Comparison of ENCODE assay signal across 31 cellular contexts in genomic region chr12:48194780-48195179, GRCh38. TPM values are rescaled to one million over a fixed set of nuclear protein-coding genes. Genes with fewer than 3 reads are reported as not detected.
A peak's percentile ranks its signal among the peaks of the same experiment; 100 is the strongest.
DNase-seq lines count a peak whose midpoint lies in the region; FAIRE-seq and TF ChIP-seq lines count a peak whose summit lies in the region.
"Had no signal": no experiment of that assay in that cellular context is flagged by ENCODE, and none has a peak within 500 bp of the region (broad histone marks: within the 10 kb centered on the region; RNA-seq: fewer than 3 reads in every experiment).

No MANE protein-coding gene starts in this region.

- H3K36me3 Mint-ChIP-seq in mesothelial cell of epicardium = no peaks in the 10 kb centered on the region
- H3K36me3 Mint-ChIP-seq: natural killer cell, WTC11 had no signal

- TF ChIP-seq POLR2A in endothelial cell of umbilical vein (IDR thresholded peaks at IDR 0.05; ENCODE audit: low read depth, low read length) = no peak

- peak overlapping the region; percentile 4 for H3K4me3 Mint-ChIP-seq in mesothelial cell of epicardium
- H3K4me3 Mint-ChIP-seq: activated naive CD4-positive, alpha-beta T cell treated with anti-CD3 and anti-CD28 coated beads, Interleukin-2, amount 10 ng/mL, durations not matched to agents 7 days and 5 days; activated T-helper 1 cell treated with anti-CD3 and anti-CD28 coated beads, Interleukin-12 subunit alpha, Interleukin-12 subunit beta, Interleukin-2, Interleukin-4 antibody, amounts not matched to agents 30 ng/mL and 10 ng/mL and 1 ng/mL, durations not matched to agents 14 hours and 24 hours and 36 hours; natural killer cell; stimulated activated naive CD8-positive, alpha-beta T cell treated with anti-CD3 and anti-CD28 coated beads, Interleukin-15, Interleukin-2, amounts not matched to agents 100 ng/mL and 50 ng/mL, for 24 hours; WTC11 had no signal

- H3K9me1 ChIP-seq in endothelial cell of umbilical vein (replicated peaks; ENCODE audit: control insufficient read depth, extremely low read depth, insufficient read depth, low read length) = no peaks in the 10 kb centered on the region

- no peaks in the 10 kb centered on the region for H3K27me3 Mint-ChIP-seq in mesothelial cell of epicardium (ENCODE audit: low read depth)

- peaks cover 0 to 27% of the 10 kb centered on the region in 2 experiments for H3K27me3 ChIP-seq in endothelial cell of umbilical vein (ENCODE audit: control insufficient read depth in 2 of 2, insufficient read depth in 2 of 2, low read length in 2 of 2)
- H3K27me3 ChIP-seq: BE2C had no signal

- H2AFZ ChIP-seq in endothelial cell of umbilical vein (ENCODE audit: low read depth, low read length) = no peak overlapping the region
- H2AFZ ChIP-seq: parathyroid adenoma had no signal

- POLR2A ChIA-PET in endothelial cell of umbilical vein (lab: Charles Lee) = no interaction called here

- FAIRE-seq in endothelial cell of umbilical vein (lab: Jason Lieb, UNC) = no peak
- FAIRE-seq: A204.1 had no signal

- H3K27ac ChIP-seq in endothelial cell of umbilical vein (ENCODE audit: insufficient read depth, low read depth, low read length) = no peak overlapping the region
- H3K27ac ChIP-seq in substantia nigra (ENCODE audit: low read depth, low read length, poor library complexity, severe bottlenecking) = no peak overlapping the region
- H3K27ac ChIP-seq: parathyroid adenoma, tibial artery had no signal

- no peaks in the 10 kb centered on the region for H4K20me1 ChIP-seq in endothelial cell of umbilical vein (replicated peaks; ENCODE audit: control insufficient read depth, extremely low read depth, insufficient read depth, low read length)

- peaks cover 10% of the 10 kb centered on the region for H3K4me1 ChIP-seq in endothelial cell of umbilical vein (ENCODE audit: control insufficient read depth, extremely low read depth, insufficient read depth, low read length)

- CTCF ChIA-PET in endothelial cell of umbilical vein (lab: Charles Lee) = interaction anchor here (1.7 kb wide), 1 partner anchor 10 kb away, joined by 4 read pairs; no protein-coding TSS in a partner anchor

- H3K4me3 ChIP-seq in AG10803 (ENCODE audit: low read length) = no peak overlapping the region
- H3K4me3 ChIP-seq in LNCaP clone FGC (ENCODE audit: low read depth, low read length) = no peak overlapping the region
- H3K4me3 ChIP-seq in endothelial cell of umbilical vein (replicated peaks in 1 of 3; ENCODE audit: insufficient read depth in 1 of 3, low read depth in 1 of 3, low read length in 3 of 3) = no peak overlapping the region
- H3K4me3 ChIP-seq: tibial artery had no signal

- BruUV-seq in endothelial cell of umbilical vein (replicated peaks; lab: Mats Ljungman, UMichigan) = no TSS peak

- peaks cover 75% of the 10 kb centered on the region for H3K4me1 Mint-ChIP-seq in mesothelial cell of epicardium

- peak overlapping the region; percentile 92 for H3K27ac Mint-ChIP-seq in mesothelial cell of epicardium
- H3K27ac Mint-ChIP-seq: activated naive CD4-positive, alpha-beta T cell treated with anti-CD3 and anti-CD28 coated beads, Interleukin-2, amount 10 ng/mL, durations not matched to agents 7 days and 5 days; activated T-helper 1 cell treated with anti-CD3 and anti-CD28 coated beads, Interleukin-12 subunit alpha, Interleukin-12 subunit beta, Interleukin-2, Interleukin-4 antibody, amounts not matched to agents 30 ng/mL and 10 ng/mL and 1 ng/mL, durations not matched to agents 14 hours and 24 hours and 36 hours; stimulated activated naive CD8-positive, alpha-beta T cell treated with anti-CD3 and anti-CD28 coated beads, Interleukin-15, Interleukin-2, amounts not matched to agents 100 ng/mL and 50 ng/mL, for 24 hours; WTC11 had no signal

- H3K9me3 ChIP-seq in endothelial cell of umbilical vein (replicated peaks; ENCODE audit: control insufficient read depth, insufficient read depth, low read length) = no peaks in the 10 kb centered on the region
- H3K9me3 ChIP-seq: BE2C, tibial artery had no signal

- dilution Hi-C loops in endothelial cell of umbilical vein (cut with MboI; ENCODE audit: extremely low pct_ligation_motif_present, low sequenced_read_pairs) = no loop called here

- H3K36me3 ChIP-seq in endothelial cell of umbilical vein (ENCODE audit: control insufficient read depth in 2 of 2, extremely low read depth in 1 of 2, insufficient read depth in 2 of 2, low read length in 2 of 2) = no peaks in the 10 kb centered on the region
- H3K36me3 ChIP-seq: BE2C, tibial artery had no signal

- intact Hi-C loops in endothelial cell of umbilical vein (cut with micrococcal nuclease) = loop anchor here (5.0 to 10.0 kb wide), 2 partner anchors 150 to 192 kb away; partner anchors contain the start of gene COL2A1

- H3K9me3 Mint-ChIP-seq in mesothelial cell of epicardium = no peaks in the 10 kb centered on the region
- H3K9me3 Mint-ChIP-seq: activated naive CD4-positive, alpha-beta T cell treated with anti-CD3 and anti-CD28 coated beads, Interleukin-2, amount 10 ng/mL, durations not matched to agents 7 days and 5 days; activated T-helper 1 cell treated with anti-CD3 and anti-CD28 coated beads, Interleukin-12 subunit alpha, Interleukin-12 subunit beta, Interleukin-2, Interleukin-4 antibody, amounts not matched to agents 30 ng/mL and 10 ng/mL and 1 ng/mL, durations not matched to agents 14 hours and 24 hours and 36 hours; natural killer cell; stimulated activated naive CD8-positive, alpha-beta T cell treated with anti-CD3 and anti-CD28 coated beads, Interleukin-15, Interleukin-2, amounts not matched to agents 100 ng/mL and 50 ng/mL, for 24 hours had no signal

- peak; percentile 48 for DNase-seq in AG10803 (ENCODE audit: low read depth)
- peak; percentile 54 for DNase-seq in LNCaP clone FGC (ENCODE audit: low read depth)
- DNase-seq in endothelial cell of umbilical vein (ENCODE audit: low read depth, low spot score) = peak; percentile 14
- no peak for DNase-seq in mesothelial cell of epicardium (ENCODE audit: low spot score in 2 of 2, unreplicated experiment in 2 of 2)
- DNase-seq in GDM1 (lab: John Stamatoyannopoulos, UW) = no peak
- DNase-seq in medulla oblongata (ENCODE audit: extremely low spot score) = no peak
- no peak for DNase-seq in substantia nigra (lab: John Stamatoyannopoulos, UW)
- DNase-seq in COLO829 (ENCODE audit: low spot score) = no peak
- DNase-seq: activated CD4-positive, alpha-beta T cell treated with anti-CD3 and anti-CD28 coated beads, Interleukin-2, amount 50 U/mL, for 1 hour; activated naive CD4-positive, alpha-beta T cell treated with anti-CD3 and anti-CD28 coated beads, Interleukin-2, amount 10 ng/mL, durations not matched to agents 7 days and 5 days; aorta; BE2C; caudate nucleus; foreskin melanocyte; IMR-90; midbrain; natural killer cell; NCI-H1417; NCI-H446; right cardiac atrium; stimulated activated CD4-positive, alpha-beta T cell treated with anti-CD3 and anti-CD28 coated beads, Interleukin-15, amount 100 ng/mL, for 24 hours; T-helper 9 cell; tibial artery had no signal

- H3K4me2 ChIP-seq in endothelial cell of umbilical vein (ENCODE audit: insufficient read depth, low read length) = peak overlapping the region; percentile 17

- no peak for TF ChIP-seq CTCF in AG10803 (conservative IDR thresholded peaks at IDR 0.05; ENCODE audit: low read length)
- no peak for TF ChIP-seq CTCF in LNCaP clone FGC (IDR thresholded peaks at IDR 0.05; ENCODE audit: control insufficient read depth, extremely low read depth, insufficient read depth)
- no peak for TF ChIP-seq CTCF in endothelial cell of umbilical vein (IDR thresholded peaks at IDR 0.05; ENCODE audit: extremely low read depth in 1 of 2, insufficient read depth in 1 of 2, low read depth in 1 of 2, low read length in 2 of 2)
- no peak for TF ChIP-seq CTCF in mesothelial cell of epicardium (IDR thresholded peaks at IDR 0.05; ENCODE audit: unreplicated experiment)

- H3K79me2 ChIP-seq in endothelial cell of umbilical vein (ENCODE audit: control insufficient read depth, insufficient read depth, low read length) = no peaks in the 10 kb centered on the region
- H3K79me2 ChIP-seq: parathyroid adenoma had no signal

- H3K9ac ChIP-seq in endothelial cell of umbilical vein (replicated peaks; ENCODE audit: extremely low read depth, insufficient read depth, low read length) = no peak overlapping the region
- H3K9ac ChIP-seq: parathyroid adenoma had no signal

TF ChIP-seq in endothelial cell of umbilical vein, 7 proteins besides CTCF, POLR2A, EP300 and RAD21 (continues in another document):
- no peak for TF ChIP-seq POLR2AphosphoS5 (IDR thresholded peaks at IDR 0.05; ENCODE audit: insufficient read depth, low read depth, low read length)

RNA-seq across cellular contexts. Expression of gene OR10AD1, which starts 8.3 kb away (rescaled TPM):
- total RNA-seq in endothelial cell of umbilical vein (not detected in 2 replicates), mesothelial cell of epicardium (not detected in 3 replicates)
- not detected in 2 replicates for polyA plus RNA-seq in endothelial cell of umbilical vein
- polyA plus RNA-seq in endothelial cell of umbilical vein (2011; cell fraction: cytosol; rRNA removed) = not detected in 2 replicates
- polyA plus RNA-seq in endothelial cell of umbilical vein (2011; cell fraction: nucleus; rRNA removed) = not detected in 2 replicates
- not detected in 2 replicates for polyA plus RNA-seq in endothelial cell of umbilical vein (2012)
- polyA minus RNA-seq in endothelial cell of umbilical vein = not detected in 2 replicates
- not detected for polyA minus RNA-seq in endothelial cell of umbilical vein (2011; cell fraction: cytosol; rRNA and poly(A)+ RNA removed)
- not detected in 2 replicates for polyA minus RNA-seq in endothelial cell of umbilical vein (2011; cell fraction: nucleus; rRNA and poly(A)+ RNA removed)
- total RNA-seq: activated T-helper 1 cell treated with anti-CD3 and anti-CD28 coated beads, Interleukin-12 subunit alpha, Interleukin-12 subunit beta, Interleukin-2, Interleukin-4 antibody, amounts not matched to agents 30 ng/mL and 10 ng/mL and 1 ng/mL, durations not matched to agents 14 hours and 24 hours and 36 hours; aorta; dermis microvascular lymphatic vessel endothelial cell; IMR-90; left lobe of liver; M059J; natural killer cell; right cardiac atrium; WTC11 had no signal
- polyA plus RNA-seq: aorta, IMR-90, right cardiac atrium had no signal

RNA-seq across cellular contexts. Expression of gene CCDC184, which starts 11.3 kb away (rescaled TPM):
- total RNA-seq in endothelial cell of umbilical vein = 0.18 TPM in 1 of 2 replicates, not detected in the other
- 0.27 and 0.39 TPM in 2 replicates for polyA plus RNA-seq in endothelial cell of umbilical vein
- 0.23 and 0.25 TPM in 2 replicates for polyA plus RNA-seq in endothelial cell of umbilical vein (2011; cell fraction: cytosol; rRNA removed)
- polyA plus RNA-seq in endothelial cell of umbilical vein (2011; cell fraction: nucleus; rRNA removed) = 0.17 TPM in 2 replicates
- polyA plus RNA-seq in endothelial cell of umbilical vein (2012) = 0.11 and 0.22 TPM in 2 replicates
- 0.22 TPM in 1 of 2 replicates, not detected in the other for polyA minus RNA-seq in endothelial cell of umbilical vein
- not detected for polyA minus RNA-seq in endothelial cell of umbilical vein (2011; cell fraction: cytosol; rRNA and poly(A)+ RNA removed)
- 0.29 TPM in 1 of 2 replicates, not detected in the other for polyA minus RNA-seq in endothelial cell of umbilical vein (2011; cell fraction: nucleus; rRNA and poly(A)+ RNA removed)
- 1.4 to 1.7 TPM (median 1.6 TPM) in 3 replicates for total RNA-seq in mesothelial cell of epicardium
- total RNA-seq: left lobe of liver had no signal

RNA-seq across cellular contexts. Expression of gene ASB8, which starts 37.5 kb away (rescaled TPM):
- total RNA-seq in endothelial cell of umbilical vein = 26.5 and 29.7 TPM in 2 replicates
- polyA plus RNA-seq in endothelial cell of umbilical vein = 14.5 and 14.9 TPM in 2 replicates
- 16.9 and 17.3 TPM in 2 replicates for polyA plus RNA-seq in endothelial cell of umbilical vein (2011; cell fraction: cytosol; rRNA removed)
- 16.9 and 19.7 TPM in 2 replicates for polyA plus RNA-seq in endothelial cell of umbilical vein (2011; cell fraction: nucleus; rRNA removed)
- polyA plus RNA-seq in endothelial cell of umbilical vein (2012) = 16.5 and 24.5 TPM in 2 replicates
- polyA minus RNA-seq in endothelial cell of umbilical vein = 36.0 and 48.5 TPM in 2 replicates
- polyA minus RNA-seq in endothelial cell of umbilical vein (2011; cell fraction: cytosol; rRNA and poly(A)+ RNA removed) = 21.3 TPM
- polyA minus RNA-seq in endothelial cell of umbilical vein (2011; cell fraction: nucleus; rRNA and poly(A)+ RNA removed) = 16.8 and 21.0 TPM in 2 replicates
- total RNA-seq in mesothelial cell of epicardium = 21.0 to 24.8 TPM (median 24.0 TPM) in 3 replicates

Comparison
In these comparisons a context has a peak if more than half of its experiments do, and no peak if none do; other contexts are left out.
1. DNase-seq: peak in AG10803 (single experiment), LNCaP clone FGC (single experiment) and endothelial cell of umbilical vein (single experiment); none in mesothelial cell of epicardium (0 of 2), GDM1 (single experiment), medulla oblongata (single experiment), substantia nigra (0 of 49) and COLO829 (single experiment).